ENCODE assay signal across 8 cellular contexts in the genomic region with DNA sequence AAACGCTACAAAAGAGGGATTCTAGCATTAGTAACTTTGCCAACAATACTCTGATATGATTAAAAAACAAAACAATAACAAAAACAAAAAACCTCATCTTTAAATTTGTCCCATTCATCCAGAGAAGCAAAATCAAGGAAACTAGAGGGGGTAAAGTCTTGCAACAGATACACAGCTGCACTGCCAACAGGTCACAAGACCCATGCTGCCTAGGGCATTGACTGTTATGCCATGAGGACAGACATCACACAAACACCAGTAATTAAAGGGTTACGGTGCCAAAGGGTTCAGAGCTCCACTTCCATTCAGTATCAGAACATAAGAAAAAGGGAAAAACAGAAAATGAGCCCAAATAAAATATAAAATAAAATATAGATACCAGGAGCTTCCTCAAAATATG.
A peak's percentile ranks its signal among the peaks of the same experiment; 100 is the strongest.
DNase-seq lines count a peak whose midpoint lies in the region; ATAC-seq and TF ChIP-seq lines count a peak whose summit lies in the region.

No MANE protein-coding gene starts in this region.

- H3K27me3 Mint-ChIP-seq in memory B cell: no peaks in the 10 kb centered on the region

- TF ChIP-seq CTCF in AG10803 (conservative IDR thresholded peaks at IDR 0.05; ENCODE audit: low read length): no peak
- TF ChIP-seq CTCF in HEK293 (tag by site-specific recombination; IDR thresholded peaks at IDR 0.05): no peak

- peak overlapping the region; percentile 85 for H3K4me3 ChIP-seq in AG10803 (ENCODE audit: low read length)
- no peak overlapping the region for H3K4me3 ChIP-seq in HEK293 (ENCODE audit: low read depth, low read length)

- DNase-seq in AG10803 (ENCODE audit: low read depth): peak; percentile 48
- DNase-seq in amniotic epithelial cell (ENCODE audit: low read depth): peak; percentile 35
- no peak for DNase-seq in memory B cell (ENCODE audit: low spot score in 2 of 2)
- DNase-seq in GDM1 (lab: John Stamatoyannopoulos, UW): no peak
- no peak for DNase-seq in NCI-H1436 (lab: John Stamatoyannopoulos, UW)
- no peak for DNase-seq in NCI-H1105 (lab: John Stamatoyannopoulos, UW)

- H3K27ac ChIP-seq in HEK293 (ENCODE audit: extremely low read depth, low read depth, low read length): no peak overlapping the region

- no peak for ATAC-seq in memory B cell (ENCODE audit: low read depth)
- ATAC-seq in GM19035 (IDR thresholded peaks at IDR 0.05; ENCODE audit: unreplicated experiment): no peak

- H3K36me3 ChIP-seq in HEK293 (ENCODE audit: control insufficient read depth in 2 of 2, insufficient read depth in 1 of 2, low read length in 2 of 2): peaks cover 0 to 4% of the 10 kb centered on the region in 2 experiments; a peak in 1 of 3 replicates

- no peak overlapping the region for H3K27ac Mint-ChIP-seq in memory B cell

- H3K4me3 Mint-ChIP-seq in memory B cell: peak overlapping the region; percentile 44

- peaks cover 25% of the 10 kb centered on the region for H3K4me1 Mint-ChIP-seq in memory B cell

- H3K9me3 Mint-ChIP-seq in memory B cell: no peaks in the 10 kb centered on the region

- CTCF ChIA-PET in HEK293 (lab: Yijun Ruan, JAX): interaction anchor here (0.7 to 1.0 kb wide), 2 partner anchors 106 to 178 kb away, joined by 3 read pairs; no protein-coding TSS in a partner anchor

- no peaks in the 10 kb centered on the region for H3K36me3 Mint-ChIP-seq in memory B cell

- POLR2A ChIA-PET in HEK293 (lab: Yijun Ruan, JAX): interaction anchor here (0.5 to 1.7 kb wide), 4 partner anchors 12 to 113 kb away, joined by 4 to 12 read pairs (median 4); a partner anchor contains a TSS

- no peaks in the 10 kb centered on the region for H3K9me3 ChIP-seq in HEK293 (ENCODE audit: control insufficient read depth, insufficient read depth, low read depth, low read length)

- H3K4me1 ChIP-seq in HEK293 (ENCODE audit: control insufficient read depth, insufficient read depth, low read length): peaks cover 15% of the 10 kb centered on the region

TF ChIP-seq in HEK293, 187 proteins besides CTCF, POLR2A, EP300 and RAD21 (continues in another document):
- TF ChIP-seq, protein P1, sequence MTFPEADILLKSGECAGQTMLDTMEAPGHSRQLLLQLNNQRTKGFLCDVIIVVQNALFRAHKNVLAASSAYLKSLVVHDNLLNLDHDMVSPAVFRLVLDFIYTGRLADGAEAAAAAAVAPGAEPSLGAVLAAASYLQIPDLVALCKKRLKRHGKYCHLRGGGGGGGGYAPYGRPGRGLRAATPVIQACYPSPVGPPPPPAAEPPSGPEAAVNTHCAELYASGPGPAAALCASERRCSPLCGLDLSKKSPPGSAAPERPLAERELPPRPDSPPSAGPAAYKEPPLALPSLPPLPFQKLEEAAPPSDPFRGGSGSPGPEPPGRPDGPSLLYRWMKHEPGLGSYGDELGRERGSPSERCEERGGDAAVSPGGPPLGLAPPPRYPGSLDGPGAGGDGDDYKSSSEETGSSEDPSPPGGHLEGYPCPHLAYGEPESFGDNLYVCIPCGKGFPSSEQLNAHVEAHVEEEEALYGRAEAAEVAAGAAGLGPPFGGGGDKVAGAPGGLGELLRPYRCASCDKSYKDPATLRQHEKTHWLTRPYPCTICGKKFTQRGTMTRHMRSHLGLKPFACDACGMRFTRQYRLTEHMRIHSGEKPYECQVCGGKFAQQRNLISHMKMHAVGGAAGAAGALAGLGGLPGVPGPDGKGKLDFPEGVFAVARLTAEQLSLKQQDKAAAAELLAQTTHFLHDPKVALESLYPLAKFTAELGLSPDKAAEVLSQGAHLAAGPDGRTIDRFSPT (tag by site-specific recombination; IDR thresholded peaks at IDR 0.05): peak; percentile 23; the same call in 1 of the 2 replicates
- TF ChIP-seq ZNF501 (tag by site-specific recombination; IDR thresholded peaks at IDR 0.05) (no peak), SCRT2 (tag by site-specific recombination; IDR thresholded peaks at IDR 0.05) (peak; percentile 94), ZNF133 (tag by site-specific recombination; IDR thresholded peaks at IDR 0.05) (no peak), ZNF292 (tag by site-specific recombination; IDR thresholded peaks at IDR 0.05; ENCODE audit: borderline replicate concordance, low read depth) (no peak), ZNF600 (tag by site-specific recombination; IDR thresholded peaks at IDR 0.05) (peak; percentile 82), ZNF433 (tag by site-specific recombination; IDR thresholded peaks at IDR 0.05; ENCODE audit: low read depth) (no peak), SCRT1 (tag by site-specific recombination; IDR thresholded peaks at IDR 0.05; ENCODE audit: borderline replicate concordance) (peak; percentile 69; the same call in 1 of the 2 replicates), SALL2 (tag by site-specific recombination; IDR thresholded peaks at IDR 0.05; ENCODE audit: borderline replicate concordance) (no peak), BCL11B (tag by site-specific recombination; IDR thresholded peaks at IDR 0.05; ENCODE audit: low read depth) (no peak), ZNF658 (tag by site-specific recombination; IDR thresholded peaks at IDR 0.05) (no peak), KLF8 (tag by site-specific recombination; IDR thresholded peaks at IDR 0.05) (no peak), KLF7 (tag by site-specific recombination; IDR thresholded peaks at IDR 0.05; ENCODE audit: borderline replicate concordance) (no peak)
- TF ChIP-seq, protein P2, sequence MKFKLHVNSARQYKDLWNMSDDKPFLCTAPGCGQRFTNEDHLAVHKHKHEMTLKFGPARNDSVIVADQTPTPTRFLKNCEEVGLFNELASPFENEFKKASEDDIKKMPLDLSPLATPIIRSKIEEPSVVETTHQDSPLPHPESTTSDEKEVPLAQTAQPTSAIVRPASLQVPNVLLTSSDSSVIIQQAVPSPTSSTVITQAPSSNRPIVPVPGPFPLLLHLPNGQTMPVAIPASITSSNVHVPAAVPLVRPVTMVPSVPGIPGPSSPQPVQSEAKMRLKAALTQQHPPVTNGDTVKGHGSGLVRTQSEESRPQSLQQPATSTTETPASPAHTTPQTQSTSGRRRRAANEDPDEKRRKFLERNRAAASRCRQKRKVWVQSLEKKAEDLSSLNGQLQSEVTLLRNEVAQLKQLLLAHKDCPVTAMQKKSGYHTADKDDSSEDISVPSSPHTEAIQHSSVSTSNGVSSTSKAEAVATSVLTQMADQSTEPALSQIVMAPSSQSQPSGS (tag by site-specific recombination; IDR thresholded peaks at IDR 0.05; ENCODE audit: low read depth): no peak
- TF ChIP-seq, protein P3, sequence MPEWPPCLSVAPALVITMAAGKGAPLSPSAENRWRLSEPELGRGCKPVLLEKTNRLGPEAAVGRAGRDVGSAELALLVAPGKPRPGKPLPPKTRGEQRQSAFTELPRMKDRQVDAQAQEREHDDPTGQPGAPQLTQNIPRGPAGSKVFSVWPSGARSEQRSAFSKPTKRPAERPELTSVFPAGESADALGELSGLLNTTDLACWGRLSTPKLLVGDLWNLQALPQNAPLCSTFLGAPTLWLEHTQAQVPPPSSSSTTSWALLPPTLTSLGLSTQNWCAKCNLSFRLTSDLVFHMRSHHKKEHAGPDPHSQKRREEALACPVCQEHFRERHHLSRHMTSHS (tag by site-specific recombination; IDR thresholded peaks at IDR 0.05): no peak
- TF ChIP-seq, protein P4, sequence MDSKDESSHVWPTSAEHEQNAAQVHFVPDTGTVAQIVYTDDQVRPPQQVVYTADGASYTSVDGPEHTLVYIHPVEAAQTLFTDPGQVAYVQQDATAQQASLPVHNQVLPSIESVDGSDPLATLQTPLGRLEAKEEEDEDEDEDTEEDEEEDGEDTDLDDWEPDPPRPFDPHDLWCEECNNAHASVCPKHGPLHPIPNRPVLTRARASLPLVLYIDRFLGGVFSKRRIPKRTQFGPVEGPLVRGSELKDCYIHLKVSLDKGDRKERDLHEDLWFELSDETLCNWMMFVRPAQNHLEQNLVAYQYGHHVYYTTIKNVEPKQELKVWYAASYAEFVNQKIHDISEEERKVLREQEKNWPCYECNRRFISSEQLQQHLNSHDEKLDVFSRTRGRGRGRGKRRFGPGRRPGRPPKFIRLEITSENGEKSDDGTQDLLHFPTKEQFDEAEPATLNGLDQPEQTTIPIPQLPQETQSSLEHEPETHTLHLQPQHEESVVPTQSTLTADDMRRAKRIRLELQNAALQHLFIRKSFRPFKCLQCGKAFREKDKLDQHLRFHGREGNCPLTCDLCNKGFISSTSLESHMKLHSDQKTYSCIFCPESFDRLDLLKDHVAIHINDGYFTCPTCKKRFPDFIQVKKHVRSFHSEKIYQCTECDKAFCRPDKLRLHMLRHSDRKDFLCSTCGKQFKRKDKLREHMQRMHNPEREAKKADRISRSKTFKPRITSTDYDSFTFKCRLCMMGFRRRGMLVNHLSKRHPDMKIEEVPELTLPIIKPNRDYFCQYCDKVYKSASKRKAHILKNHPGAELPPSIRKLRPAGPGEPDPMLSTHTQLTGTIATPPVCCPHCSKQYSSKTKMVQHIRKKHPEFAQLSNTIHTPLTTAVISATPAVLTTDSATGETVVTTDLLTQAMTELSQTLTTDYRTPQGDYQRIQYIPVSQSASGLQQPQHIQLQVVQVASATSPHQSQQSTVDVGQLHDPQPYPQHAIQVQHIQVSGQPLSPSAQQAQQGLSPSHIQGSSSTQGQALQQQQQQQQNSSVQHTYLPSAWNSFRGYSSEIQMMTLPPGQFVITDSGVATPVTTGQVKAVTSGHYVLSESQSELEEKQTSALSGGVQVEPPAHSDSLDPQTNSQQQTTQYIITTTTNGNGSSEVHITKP (tag by site-specific recombination; IDR thresholded peaks at IDR 0.05): no peak
- TF ChIP-seq, protein P5, sequence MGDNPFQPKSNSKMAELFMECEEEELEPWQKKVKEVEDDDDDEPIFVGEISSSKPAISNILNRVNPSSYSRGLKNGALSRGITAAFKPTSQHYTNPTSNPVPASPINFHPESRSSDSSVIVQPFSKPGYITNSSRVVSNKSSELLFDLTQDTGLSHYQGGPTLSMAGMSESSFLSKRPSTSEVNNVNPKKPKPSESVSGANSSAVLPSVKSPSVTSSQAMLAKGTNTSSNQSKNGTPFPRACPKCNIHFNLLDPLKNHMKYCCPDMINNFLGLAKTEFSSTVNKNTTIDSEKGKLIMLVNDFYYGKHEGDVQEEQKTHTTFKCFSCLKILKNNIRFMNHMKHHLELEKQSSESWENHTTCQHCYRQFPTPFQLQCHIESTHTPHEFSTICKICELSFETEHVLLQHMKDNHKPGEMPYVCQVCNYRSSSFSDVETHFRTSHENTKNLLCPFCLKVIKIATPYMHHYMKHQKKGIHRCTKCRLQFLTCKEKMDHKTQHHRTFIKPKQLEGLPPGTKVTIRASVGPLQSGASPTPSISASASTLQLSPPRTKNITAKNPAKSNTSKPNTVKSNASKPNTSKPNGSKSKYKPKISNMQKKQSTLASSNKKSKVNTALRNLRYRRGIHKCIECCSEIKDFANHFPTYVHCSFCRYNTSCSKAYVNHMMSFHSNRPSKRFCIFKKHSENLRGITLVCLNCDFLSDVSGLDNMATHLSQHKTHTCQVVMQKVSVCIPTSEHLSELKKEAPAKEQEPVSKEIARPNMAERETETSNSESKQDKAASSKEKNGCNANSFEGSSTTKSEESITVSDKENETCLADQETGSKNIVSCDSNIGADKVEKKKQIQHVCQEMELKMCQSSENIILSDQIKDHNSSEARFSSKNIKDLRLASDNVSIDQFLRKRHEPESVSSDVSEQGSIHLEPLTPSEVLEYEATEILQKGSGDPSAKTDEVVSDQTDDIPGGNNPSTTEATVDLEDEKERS (tag by site-specific recombination; IDR thresholded peaks at IDR 0.05): no peak

Comparison
In these comparisons a context has a peak if more than half of its experiments do, and no peak if none do; other contexts are left out.
1. DNase-seq: peak in AG10803 (single experiment) and amniotic epithelial cell (single experiment); none in memory B cell (0 of 2), GDM1 (single experiment), NCI-H1436 (single experiment) and NCI-H1105 (single experiment).